In the genomic region with DNA sequence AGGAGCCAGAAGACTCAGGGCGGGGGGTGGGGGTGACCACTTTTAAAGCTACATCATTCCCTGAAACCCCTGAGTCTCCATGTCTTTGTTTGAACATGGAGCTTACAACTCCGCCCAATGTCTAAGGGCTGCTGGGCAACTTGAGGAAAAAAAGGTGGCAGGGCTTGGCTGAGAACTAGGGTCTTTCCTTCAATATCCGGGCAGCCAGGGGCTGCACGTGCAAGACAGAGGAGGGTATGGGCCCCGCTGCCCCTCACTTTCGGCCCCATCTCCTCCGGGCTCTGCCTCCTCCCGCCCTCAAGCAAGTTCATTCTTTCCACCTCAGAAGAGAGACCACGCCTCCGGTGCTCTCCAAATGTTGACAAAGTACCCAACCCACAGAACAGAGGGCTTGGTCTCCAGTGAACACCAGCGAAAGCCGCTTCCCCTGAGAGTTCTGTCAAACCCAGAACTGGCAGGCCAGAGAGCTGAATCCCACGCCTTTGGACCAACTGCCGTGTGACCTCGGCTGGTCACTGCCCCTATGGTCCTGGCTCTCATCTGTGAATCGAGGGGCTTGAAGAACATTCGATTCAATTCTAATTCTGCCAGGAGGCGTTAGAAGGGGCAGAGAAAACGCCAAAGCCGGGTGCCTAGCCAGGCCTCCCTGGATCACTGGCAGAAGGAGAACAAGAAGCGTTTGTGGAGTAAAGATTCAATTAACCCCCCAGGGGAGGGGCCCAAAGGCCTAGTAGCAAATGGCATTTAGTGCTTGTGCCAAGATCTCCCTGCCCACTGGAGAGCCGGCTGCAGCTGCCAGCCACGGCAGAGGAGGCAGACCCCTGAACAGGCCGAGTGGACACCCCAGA, we compare ENCODE assay signal across 11 cellular contexts. TPM values are rescaled to one million over a fixed set of nuclear protein-coding genes. Genes with fewer than 3 reads are reported as not detected.
DNase-seq lines count a peak whose midpoint lies in the region; ATAC-seq, FAIRE-seq and TF ChIP-seq lines count a peak whose summit lies in the region.
"Had no signal": no experiment of that assay in that cellular context is flagged by ENCODE, and none has a peak within 500 bp of the region (broad histone marks: within the 10 kb centered on the region; RNA-seq: fewer than 3 reads in every experiment).

No MANE protein-coding gene starts in this region.

- H3K9me3 Mint-ChIP-seq in progenitor cell of endocrine pancreas (ENCODE audit: low read depth), result no peaks in the 10 kb centered on the region

- ATAC-seq in GM21529 (IDR thresholded peaks at IDR 0.05; ENCODE audit: unreplicated experiment), result no peak

- H3K27ac Mint-ChIP-seq in progenitor cell of endocrine pancreas, result no peak overlapping the region
- H3K27ac Mint-ChIP-seq: activated CD8-positive, alpha-beta memory T cell treated with anti-CD3 and anti-CD28 coated beads, Interleukin-2, amount 10 ng/mL, durations not matched to agents 7 days and 5 days had no signal

- peaks cover 16% of the 10 kb centered on the region for H3K27me3 Mint-ChIP-seq in progenitor cell of endocrine pancreas

- no peaks in the 10 kb centered on the region for H3K36me3 Mint-ChIP-seq in progenitor cell of endocrine pancreas (ENCODE audit: insufficient read depth)

- no peak for TF ChIP-seq CTCF in progenitor cell of endocrine pancreas (IDR thresholded peaks at IDR 0.05; ENCODE audit: unreplicated experiment)

- peaks cover 29% of the 10 kb centered on the region for H3K4me1 Mint-ChIP-seq in progenitor cell of endocrine pancreas (ENCODE audit: low read depth)

- peak; percentile 58 for FAIRE-seq in GM18507 (lab: Jason Lieb, UNC)
- FAIRE-seq: colon had no signal

- DNase-seq in activated CD4-positive, alpha-beta T cell treated with anti-CD3 and anti-CD28 coated beads for 1 hour, result peak; percentile 23
- DNase-seq in activated CD4-positive, alpha-beta T cell treated with anti-CD3 and anti-CD28 coated beads, Interleukin-2, amount 50 U/mL, for 4 hours, result no peak
- no peak for DNase-seq in GM18507 (ENCODE audit: extremely low spot score, insufficient read length, low read depth)
- DNase-seq in epidermal melanocyte (ENCODE audit: insufficient read length, low spot score), result peak; percentile 89
- peak; percentile 40 for DNase-seq in stimulated activated CD4-positive, alpha-beta T cell treated with anti-CD3 and anti-CD28 coated beads, Interleukin-4, amount 100 ng/mL, for 1 hour
- DNase-seq in progenitor cell of endocrine pancreas (ENCODE audit: low spot score, unreplicated experiment), result no peak
- no peak for DNase-seq in A172 (ENCODE audit: low spot score)
- DNase-seq: activated CD8-positive, alpha-beta memory T cell treated with anti-CD3 and anti-CD28 coated beads, Interleukin-2, amount 10 ng/mL, durations not matched to agents 7 days and 5 days; NCI-H1092 treated with DMSO at 0.1 percent for 48 hours had no signal

- no peak overlapping the region for H3K4me3 Mint-ChIP-seq in progenitor cell of endocrine pancreas (ENCODE audit: low read depth)
- H3K4me3 Mint-ChIP-seq: activated CD8-positive, alpha-beta memory T cell treated with anti-CD3 and anti-CD28 coated beads, Interleukin-2, amount 10 ng/mL, durations not matched to agents 7 days and 5 days had no signal

RNA-seq across cellular contexts. Expression of gene PDGFB, which starts 7.3 kb away (rescaled TPM):
- total RNA-seq in progenitor cell of endocrine pancreas, result 6.7 and 7.1 TPM in 2 replicates
- 9.8 and 13.4 TPM in 2 replicates for total RNA-seq in A172 (2014; rRNA removed; shearing (Covaris generic))

Comparison
In these comparisons a context has a peak if more than half of its experiments do, and no peak if none do; other contexts are left out.
1. DNase-seq: peak in activated CD4-positive, alpha-beta T cell treated with anti-CD3 and anti-CD28 coated beads for 1 hour (single experiment), epidermal melanocyte (single experiment) and stimulated activated CD4-positive, alpha-beta T cell treated with anti-CD3 and anti-CD28 coated beads, Interleukin-4, amount 100 ng/mL, for 1 hour (single experiment); none in activated CD4-positive, alpha-beta T cell treated with anti-CD3 and anti-CD28 coated beads, Interleukin-2, amount 50 U/mL, for 4 hours (0 of 2), GM18507 (single experiment), progenitor cell of endocrine pancreas (single experiment) and A172 (single experiment).